21 cellular contexts compared by ENCODE assay signal in genomic region chr3:183434503-183434902, GRCh38.
"Had no signal": no experiment of that assay in that cellular context is flagged by ENCODE, and none has a peak within 500 bp of the region (broad histone marks: within the 10 kb centered on the region; RNA-seq: fewer than 3 reads in every experiment).

No MANE protein-coding gene starts in this region.

- H3K4me1 Mint-ChIP-seq: central memory CD8-positive, alpha-beta T cell had no signal

- H3K27ac Mint-ChIP-seq: activated CD4-positive, alpha-beta T cell treated with anti-CD3 and anti-CD28 coated beads, Interleukin-2, amount 10 ng/mL, durations not matched to agents 7 days and 5 days; activated naive CD4-positive, alpha-beta T cell treated with anti-CD3 and anti-CD28 coated beads, Interleukin-2, amount 10 ng/mL, durations not matched to agents 7 days and 5 days; activated naive CD8-positive, alpha-beta T cell treated with anti-CD3 and anti-CD28 coated beads, Interleukin-2, amount 50 U/mL, for 24 hours; immature natural killer cell; natural killer cell; stimulated activated naive B cell treated with anti-CD40 and anti-IgM and Interleukin-4, amounts not matched to agents 10 μg/mL and 1 μg/mL and 100 μg/mL, for 72 hours had no signal

- H3K9me3 ChIP-seq: colonic mucosa, gastrocnemius medialis, upper lobe of right lung had no signal

- H3K27me3 Mint-ChIP-seq: central memory CD8-positive, alpha-beta T cell had no signal

- H3K27ac ChIP-seq: brain microvascular endothelial cell, colonic mucosa, gastrocnemius medialis, upper lobe of right lung had no signal

- H3K36me3 ChIP-seq: brain microvascular endothelial cell, colonic mucosa, gastrocnemius medialis, upper lobe of right lung had no signal

- DNase-seq: activated CD4-positive, alpha-beta T cell treated with anti-CD3 and anti-CD28 coated beads, Interleukin-2, amount 10 ng/mL, durations not matched to agents 7 days and 5 days; activated CD8-positive, alpha-beta memory T cell treated with anti-CD3 and anti-CD28 coated beads, Interleukin-2, amount 50 U/mL, for 4 hours; activated effector memory CD4-positive, alpha-beta T cell treated with Interleukin-2 at 50 U/mL for 16 hours; activated naive CD4-positive, alpha-beta T cell treated with anti-CD3 and anti-CD28 coated beads, Interleukin-2, amount 10 ng/mL, durations not matched to agents 7 days and 5 days; activated naive CD8-positive, alpha-beta T cell treated with anti-CD3 and anti-CD28 coated beads, Interleukin-2, amount 50 U/mL, for 24 hours; activated T-cell treated with anti-CD3 and anti-CD28 coated beads, Interleukin-2, amount 50 U/mL, for 4 hours; aorta; brain microvascular endothelial cell; colonic mucosa; gastrocnemius medialis; head of caudate nucleus; immature natural killer cell; mesenchymal stem cell; natural killer cell; occipital lobe; posterior cingulate gyrus; retina; stimulated activated naive B cell treated with anti-CD40 and anti-IgM and Interleukin-4, amounts not matched to agents 10 μg/mL and 1 μg/mL and 100 μg/mL, for 72 hours; T1000; upper lobe of right lung had no signal

- H3K4me3 Mint-ChIP-seq: activated CD4-positive, alpha-beta T cell treated with anti-CD3 and anti-CD28 coated beads, Interleukin-2, amount 10 ng/mL, durations not matched to agents 7 days and 5 days; activated naive CD4-positive, alpha-beta T cell treated with anti-CD3 and anti-CD28 coated beads, Interleukin-2, amount 10 ng/mL, durations not matched to agents 7 days and 5 days; activated naive CD8-positive, alpha-beta T cell treated with anti-CD3 and anti-CD28 coated beads, Interleukin-2, amount 50 U/mL, for 24 hours; activated T-cell treated with anti-CD3 and anti-CD28 coated beads, Interleukin-2, amount 50 U/mL, for 4 hours; central memory CD8-positive, alpha-beta T cell; immature natural killer cell; natural killer cell; stimulated activated naive B cell treated with anti-CD40 and anti-IgM and Interleukin-4, amounts not matched to agents 10 μg/mL and 1 μg/mL and 100 μg/mL, for 72 hours had no signal

- H3K4me3 ChIP-seq: colonic mucosa, gastrocnemius medialis, upper lobe of right lung had no signal

- H3K27me3 ChIP-seq: colonic mucosa, gastrocnemius medialis had no signal

- H3K4me1 ChIP-seq: colonic mucosa, gastrocnemius medialis, upper lobe of right lung had no signal

- H3K9me3 Mint-ChIP-seq: activated naive CD8-positive, alpha-beta T cell treated with anti-CD3 and anti-CD28 coated beads, Interleukin-2, amount 50 U/mL, for 24 hours; activated T-cell treated with anti-CD3 and anti-CD28 coated beads, Interleukin-2, amount 50 U/mL, for 4 hours; central memory CD8-positive, alpha-beta T cell; immature natural killer cell; natural killer cell; stimulated activated naive B cell treated with anti-CD40 and anti-IgM and Interleukin-4, amounts not matched to agents 10 μg/mL and 1 μg/mL and 100 μg/mL, for 72 hours had no signal

- H3K36me3 Mint-ChIP-seq: activated naive CD4-positive, alpha-beta T cell treated with anti-CD3 and anti-CD28 coated beads, Interleukin-2, amount 10 ng/mL, durations not matched to agents 7 days and 5 days; immature natural killer cell; natural killer cell; stimulated activated naive B cell treated with anti-CD40 and anti-IgM and Interleukin-4, amounts not matched to agents 10 μg/mL and 1 μg/mL and 100 μg/mL, for 72 hours had no signal
